Comparison of ENCODE assay signal across 1 cellular context in the genomic region with DNA sequence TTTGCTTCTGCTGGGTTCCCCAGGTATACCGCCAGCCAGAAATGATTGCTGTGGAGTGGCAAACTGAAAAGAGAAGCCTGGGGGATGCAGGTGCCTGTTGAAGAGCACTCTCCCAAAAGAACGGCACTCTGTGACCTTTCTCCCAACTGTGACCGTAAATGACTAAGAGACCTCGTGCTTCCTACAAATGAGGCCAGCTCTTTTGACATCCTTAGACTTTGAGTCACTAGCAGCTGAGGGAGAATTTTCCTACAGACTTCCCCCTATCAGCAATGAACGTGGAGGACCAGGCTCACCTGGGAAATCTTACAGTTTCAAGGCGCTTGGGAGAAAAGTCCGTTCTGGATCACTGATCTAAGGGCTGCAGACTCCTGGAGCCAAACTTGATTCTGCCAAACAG.
TF ChIP-seq lines count a peak whose summit lies in the region.

No MANE protein-coding gene starts in this region.

TF ChIP-seq in H1, 55 proteins besides CTCF, POLR2A, EP300 and RAD21:
- no peak for TF ChIP-seq MAFK (IDR thresholded peaks at IDR 0.05; ENCODE audit: low read depth, low read length)
- TF ChIP-seq GABPA (IDR thresholded peaks at IDR 0.05; ENCODE audit: borderline replicate concordance, insufficient read depth, low read length) = no peak
- no peak for TF ChIP-seq CHD1 (IDR thresholded peaks at IDR 0.05; ENCODE audit: low read depth, low read length)
- no peak for TF ChIP-seq SP2 (IDR thresholded peaks at IDR 0.05; ENCODE audit: low read length)
- TF ChIP-seq, protein P1, sequence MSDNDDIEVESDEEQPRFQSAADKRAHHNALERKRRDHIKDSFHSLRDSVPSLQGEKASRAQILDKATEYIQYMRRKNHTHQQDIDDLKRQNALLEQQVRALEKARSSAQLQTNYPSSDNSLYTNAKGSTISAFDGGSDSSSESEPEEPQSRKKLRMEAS (IDR thresholded peaks at IDR 0.05) = no peak
- TF ChIP-seq BACH1 (IDR thresholded peaks at IDR 0.05; ENCODE audit: low read length) = no peak
- no peak for TF ChIP-seq BRCA1 (IDR thresholded peaks at IDR 0.05; ENCODE audit: low read depth, low read length)
- no peak for TF ChIP-seq CHD2 (IDR thresholded peaks at IDR 0.05; ENCODE audit: low read length)
- no peak for TF ChIP-seq SIX5 (IDR thresholded peaks at IDR 0.05; ENCODE audit: low read depth, low read length)
- no peak for TF ChIP-seq SIRT6 (IDR thresholded peaks at IDR 0.05; ENCODE audit: low read length)
- TF ChIP-seq RBBP5 (IDR thresholded peaks at IDR 0.05; ENCODE audit: borderline replicate concordance, low read depth, low read length) = no peak
- TF ChIP-seq, protein P2, sequence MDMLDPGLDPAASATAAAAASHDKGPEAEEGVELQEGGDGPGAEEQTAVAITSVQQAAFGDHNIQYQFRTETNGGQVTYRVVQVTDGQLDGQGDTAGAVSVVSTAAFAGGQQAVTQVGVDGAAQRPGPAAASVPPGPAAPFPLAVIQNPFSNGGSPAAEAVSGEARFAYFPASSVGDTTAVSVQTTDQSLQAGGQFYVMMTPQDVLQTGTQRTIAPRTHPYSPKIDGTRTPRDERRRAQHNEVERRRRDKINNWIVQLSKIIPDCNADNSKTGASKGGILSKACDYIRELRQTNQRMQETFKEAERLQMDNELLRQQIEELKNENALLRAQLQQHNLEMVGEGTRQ (IDR thresholded peaks at IDR 0.05; ENCODE audit: low read length) = no peak
- no peak for TF ChIP-seq SUZ12 (IDR thresholded peaks at IDR 0.05; ENCODE audit: low read length)
- no peak for TF ChIP-seq FOSL1 (IDR thresholded peaks at IDR 0.05; ENCODE audit: insufficient read depth, low read depth, low read length)
- no peak for TF ChIP-seq SRF (IDR thresholded peaks at IDR 0.05; ENCODE audit: low read depth, low read length)
- no peak for TF ChIP-seq TAF1 (IDR thresholded peaks at IDR 0.05; ENCODE audit: low read depth, low read length)
- TF ChIP-seq SIN3A (conservative IDR thresholded peaks at IDR 0.05 in 1 of 2, IDR thresholded peaks at IDR 0.05 in 1 of 2; ENCODE audit: low read depth in 1 of 2, low read length in 2 of 2) = no peak
- no peak for TF ChIP-seq TEAD4 (IDR thresholded peaks at IDR 0.05; ENCODE audit: low read depth, low read length)
- no peak for TF ChIP-seq KDM1A (IDR thresholded peaks at IDR 0.05; ENCODE audit: borderline replicate concordance, low read length)
- TF ChIP-seq KDM5A (IDR thresholded peaks at IDR 0.05; ENCODE audit: low read length) = no peak
